ENCODE assay signal across 15 cellular contexts in genomic region chr11:27039873-27040272, GRCh38. TPM values are rescaled to one million over a fixed set of nuclear protein-coding genes. Genes with fewer than 3 reads are reported as not detected.
DNase-seq lines count a peak whose midpoint lies in the region; ATAC-seq lines count a peak whose summit lies in the region.
"Had no signal": no experiment of that assay in that cellular context is flagged by ENCODE, and none has a peak within 500 bp of the region (broad histone marks: within the 10 kb centered on the region; RNA-seq: fewer than 3 reads in every experiment).

No MANE protein-coding gene starts in this region.

- H3K9me3 ChIP-seq in esophagus (ENCODE audit: control insufficient read depth in 2 of 2, insufficient read depth in 1 of 2, low read depth in 1 of 2, low read length in 1 of 2) (no peaks in the 10 kb centered on the region), neuronal stem cell (replicated peaks in 1 of 2; ENCODE audit: control insufficient read depth in 2 of 2, insufficient read depth in 1 of 2, low read depth in 1 of 2, low read length in 2 of 2) (peaks cover 0 to 4% of the 10 kb centered on the region in 2 donors)
- H3K9me3 ChIP-seq: lower lobe of right lung, transverse colon had no signal

- no peak overlapping the region for H2AK5ac ChIP-seq in neuronal stem cell (ENCODE audit: low read depth, low read length)

- H3K4me1 ChIP-seq in esophagus (ENCODE audit: control insufficient read depth in 2 of 2, insufficient read depth in 2 of 2, low read length in 1 of 2) (peaks cover 0 to 4% of the 10 kb centered on the region in 2 donors), neuronal stem cell (ENCODE audit: control insufficient read depth in 2 of 2, insufficient read depth in 1 of 2, low read depth in 1 of 2, low read length in 2 of 2) (peaks cover 1 to 12% of the 10 kb centered on the region in 2 donors)
- H3K4me1 ChIP-seq: lower lobe of right lung had no signal

- H3K27me3 ChIP-seq in esophagus (ENCODE audit: control insufficient read depth in 1 of 2, insufficient read depth in 2 of 2, low read length in 2 of 2) (no peaks in the 10 kb centered on the region), neuronal stem cell (ENCODE audit: control insufficient read depth in 3 of 3, insufficient read depth in 3 of 3, low read depth in 1 of 3, low read length in 3 of 3) (no peaks in the 10 kb centered on the region)
- H3K27me3 ChIP-seq: transverse colon had no signal

- H3K79me1 ChIP-seq in neuronal stem cell (ENCODE audit: low read depth, low read length) = no peaks in the 10 kb centered on the region

- H3K36me3 ChIP-seq in esophagus (ENCODE audit: control insufficient read depth in 2 of 2, insufficient read depth in 2 of 2, low read length in 1 of 2) = no peaks in the 10 kb centered on the region
- no peaks in the 10 kb centered on the region for H3K36me3 ChIP-seq in neuronal stem cell (replicated peaks in 1 of 2; ENCODE audit: control insufficient read depth in 2 of 2, insufficient read depth in 2 of 2, low read length in 2 of 2)
- H3K36me3 ChIP-seq: lower lobe of right lung, transverse colon had no signal

- peak overlapping the region; percentile 58 for H2AFZ ChIP-seq in neuronal stem cell (ENCODE audit: low read length)

- no peak overlapping the region for H4K8ac ChIP-seq in neuronal stem cell (ENCODE audit: low read depth, low read length)

- H3K9ac ChIP-seq in neuronal stem cell (ENCODE audit: low read depth, low read length, poor library complexity) = no peak overlapping the region

- 44 to 46% methylated on average over 3 of the region's 3 CpGs for WGBS in esophagus, 2 donors
- WGBS in neuronal stem cell (ENCODE audit: extremely low coverage in 2 of 2, insufficient read length in 2 of 2, insufficient replicate concordance in 1 of 2), 2 donors = no CpG with 5 or more reads among the region's 3 CpGs

- no peak overlapping the region for H3K14ac ChIP-seq in neuronal stem cell (ENCODE audit: low read length)

- H2BK120ac ChIP-seq in neuronal stem cell (ENCODE audit: low read depth, low read length) = no peak overlapping the region

- H3K18ac ChIP-seq in neuronal stem cell (ENCODE audit: low read length) = peak overlapping the region; percentile 23

- no peak overlapping the region for H2BK5ac ChIP-seq in neuronal stem cell (ENCODE audit: low read length)

- H3K23ac ChIP-seq in neuronal stem cell (ENCODE audit: low read depth, low read length, poor library complexity) = no peak overlapping the region

- H3K4me3 ChIP-seq in esophagus (ENCODE audit: low read depth in 1 of 2, low read length in 2 of 2) = no peak overlapping the region
- no peak overlapping the region for H3K4me3 ChIP-seq in neuronal stem cell (ENCODE audit: low read length in 2 of 2)
- H3K4me3 ChIP-seq: lower lobe of right lung, transverse colon had no signal

- DNase-seq in COLO829 (ENCODE audit: low spot score) = peak; percentile 47
- peak; percentile 30 for DNase-seq in SK-MEL-5 (ENCODE audit: low read depth, low spot score)
- no peak for DNase-seq in neuronal stem cell (ENCODE audit: low spot score)
- no peak for DNase-seq in NCI-H774 (lab: John Stamatoyannopoulos, UW)
- no peak for DNase-seq in AG08396 (ENCODE audit: low spot score)
- DNase-seq: activated CD8-positive, alpha-beta T cell treated with anti-CD3 and anti-CD28 coated beads, Interleukin-2, amount 10 ng/mL, durations not matched to agents 7 days and 5 days; lower lobe of right lung; NCI-H1092 treated with DMSO at 0.1 percent for 48 hours; right cardiac atrium; stimulated activated CD4-positive, alpha-beta T cell treated with anti-CD3 and anti-CD28 coated beads, Interleukin-2, amount 100 ng/mL, for 24 hours; transverse colon had no signal

- ATAC-seq in GM21515 (IDR thresholded peaks at IDR 0.05; ENCODE audit: unreplicated experiment) (no peak), HG02885 (IDR thresholded peaks at IDR 0.05; ENCODE audit: poor library complexity, unreplicated experiment) (no peak)
- ATAC-seq: activated CD8-positive, alpha-beta T cell treated with anti-CD3 and anti-CD28 coated beads, Interleukin-2, amount 10 ng/mL, durations not matched to agents 7 days and 5 days had no signal

- H3K4me2 ChIP-seq in neuronal stem cell (ENCODE audit: insufficient read depth, low read length, poor library complexity, severe bottlenecking) = no peak overlapping the region

- no peak overlapping the region for H2BK15ac ChIP-seq in neuronal stem cell (ENCODE audit: low read length)

- H3K27ac ChIP-seq in esophagus (ENCODE audit: low read depth in 2 of 2, low read length in 1 of 2) (peak overlapping the region; percentile 71 to 93), neuronal stem cell (replicated peaks; ENCODE audit: low read length) (no peak overlapping the region)
- H3K27ac ChIP-seq: lower lobe of right lung, transverse colon had no signal

- H2BK12ac ChIP-seq in neuronal stem cell (ENCODE audit: low read length) = no peak overlapping the region

- H3K4ac ChIP-seq in neuronal stem cell (ENCODE audit: low read length) = no peak overlapping the region

- in situ Hi-C loops in SK-MEL-5 (cut with HindIII; ENCODE audit: low pct_unique_long_range_greater_than_20kb, low sequenced_read_pairs) = no loop called here

- no peak overlapping the region for H4K91ac ChIP-seq in neuronal stem cell (ENCODE audit: low read depth, low read length, poor library complexity)

RNA-seq across cellular contexts. Expression of gene BBOX1, which starts 0.7 kb away (rescaled TPM):
- total RNA-seq in SK-MEL-5 (2014; rRNA removed; shearing (Covaris generic)) = not detected in 2 replicates
- not detected in 2 replicates for polyA plus RNA-seq in SK-MEL-5 (2015; cell fraction: cytosol; rRNA removed)
- not detected in 2 replicates for polyA plus RNA-seq in SK-MEL-5 (2015; cell fraction: nucleus; rRNA removed)
- polyA plus RNA-seq in esophagus = 10 to 100 TPM; 12.7 to 14.1 TPM
- polyA plus RNA-seq in neuronal stem cell (2013, experiment 1 of 2) = not detected
- polyA plus RNA-seq in neuronal stem cell (2013, experiment 2 of 2) = not detected
- total RNA-seq: activated CD8-positive, alpha-beta T cell treated with anti-CD3 and anti-CD28 coated beads, Interleukin-2, amount 10 ng/mL, durations not matched to agents 7 days and 5 days; activated T-helper 2 cell treated with anti-CD3 and anti-CD28 coated beads, Interferon-gamma antibody, Interleukin-2, Interleukin-4, amounts not matched to agents 10 μg/mL and 5 μg/mL and 100 μg/mL, durations not matched to agents 14 hours and 24 hours and 36 hours; right cardiac atrium; transverse colon had no signal

RNA-seq across cellular contexts. Expression of gene FIBIN, which starts 46.0 kb away (rescaled TPM):
- total RNA-seq in SK-MEL-5 (2014; rRNA removed; shearing (Covaris generic)) = not detected in 2 replicates
- not detected in 2 replicates for polyA plus RNA-seq in SK-MEL-5 (2015; cell fraction: cytosol; rRNA removed)
- polyA plus RNA-seq in SK-MEL-5 (2015; cell fraction: nucleus; rRNA removed) = not detected in 2 replicates
- polyA plus RNA-seq in esophagus = 1 to 10 TPM; 1.6 to 5.4 TPM
- polyA plus RNA-seq in neuronal stem cell (2013, experiment 1 of 2) = 0.15 TPM
- polyA plus RNA-seq in neuronal stem cell (2013, experiment 2 of 2) = 0.19 TPM
- total RNA-seq: activated CD8-positive, alpha-beta T cell treated with anti-CD3 and anti-CD28 coated beads, Interleukin-2, amount 10 ng/mL, durations not matched to agents 7 days and 5 days; activated T-helper 2 cell treated with anti-CD3 and anti-CD28 coated beads, Interferon-gamma antibody, Interleukin-2, Interleukin-4, amounts not matched to agents 10 μg/mL and 5 μg/mL and 100 μg/mL, durations not matched to agents 14 hours and 24 hours and 36 hours had no signal

Comparison
In these comparisons a context has a peak if more than half of its experiments do, and no peak if none do; other contexts are left out.
1. DNase-seq: peak in COLO829 (single experiment) and SK-MEL-5 (single experiment); none in neuronal stem cell (single experiment), NCI-H774 (single experiment) and AG08396 (single experiment).